12 cellular contexts compared by ENCODE assay signal in genomic region chr14:68945190-68945584, GRCh38. TPM values are rescaled to one million over a fixed set of nuclear protein-coding genes. Genes with fewer than 3 reads are reported as not detected.
DNase-seq lines count a peak whose midpoint lies in the region; ATAC-seq and TF ChIP-seq lines count a peak whose summit lies in the region.
"Had no signal": no experiment of that assay in that cellular context is flagged by ENCODE, and none has a peak within 500 bp of the region (broad histone marks: within the 10 kb centered on the region; RNA-seq: fewer than 3 reads in every experiment).

No MANE protein-coding gene starts in this region.

- intact Hi-C loops in mammary epithelial cell (cut with micrococcal nuclease), result loop anchor here (10.0 kb wide), 1 partner anchor 800 kb away; no protein-coding TSS in a partner anchor
- intact Hi-C loops in upper lobe of right lung (cut with DNase I), result no loop called here

- ATAC-seq in activated naive CD4-positive, alpha-beta T cell treated with anti-CD3 and anti-CD28 coated beads, Interleukin-2, amount 50 U/mL, for 72 hours, result no peak
- ATAC-seq in naive thymus-derived CD8-positive, alpha-beta T cell, result peak; percentile 66 to 74
- no peak for ATAC-seq in upper lobe of right lung
- no peak for ATAC-seq in GM21529 (IDR thresholded peaks at IDR 0.05; ENCODE audit: unreplicated experiment)
- ATAC-seq: heart right ventricle had no signal

- H3K27ac Mint-ChIP-seq in activated naive CD4-positive, alpha-beta T cell treated with anti-CD3 and anti-CD28 coated beads, Interleukin-2, amount 50 U/mL, for 72 hours, result peak overlapping the region; percentile 50
- H3K27ac Mint-ChIP-seq in naive thymus-derived CD8-positive, alpha-beta T cell, result peak overlapping the region; percentile 94 to 99 (median 98)

- BruUV-seq in mammary epithelial cell (replicated peaks; lab: Mats Ljungman, UMichigan), result no TSS peak

- peaks cover 3% of the 10 kb centered on the region for H4K20me1 ChIP-seq in mammary epithelial cell (ENCODE audit: insufficient read depth, low read length)

- peaks cover 100% of the 10 kb centered on the region for H3K4me1 ChIP-seq in mammary epithelial cell (ENCODE audit: insufficient read depth, low read length)
- peaks cover 73% of the 10 kb centered on the region for H3K4me1 ChIP-seq in upper lobe of right lung

- no peaks in the 10 kb centered on the region for H3K9me3 ChIP-seq in mammary epithelial cell (replicated peaks; ENCODE audit: insufficient read depth, low read length)
- H3K9me3 ChIP-seq in upper lobe of right lung, result no peaks in the 10 kb centered on the region
- H3K9me3 ChIP-seq: heart right ventricle had no signal

- H3K4me2 ChIP-seq in mammary epithelial cell (ENCODE audit: insufficient read depth, low read depth, low read length), result no peak overlapping the region

- dilution Hi-C loops in mammary epithelial cell (cut with HindIII; ENCODE audit: low sequenced_read_pairs), result loop anchor here (5.0 kb wide), 2 partner anchors 38 to 68 kb away; no protein-coding TSS in a partner anchor

- in situ Hi-C loops in mammary epithelial cell (cut with MboI; ENCODE audit: low sequenced_read_pairs in 2 of 2), result loop anchor here in 1 of 2 donors (10.0 kb wide), 1 partner anchor 150 kb away; no protein-coding TSS in a partner anchor

- H3K9ac ChIP-seq in mammary epithelial cell (ENCODE audit: insufficient read depth, low read length), result no peak overlapping the region

- H3K27me3 Mint-ChIP-seq in naive thymus-derived CD8-positive, alpha-beta T cell, result no peaks in the 10 kb centered on the region

- CTCF ChIA-PET in mammary epithelial cell (lab: Charles Lee; ENCODE audit: low non-redundant PET), result interaction anchor here (0.6 kb wide), 1 partner anchor 145 kb away, joined by 3 read pairs; no protein-coding TSS in a partner anchor

- DNase-seq in activated naive CD4-positive, alpha-beta T cell treated with anti-CD3 and anti-CD28 coated beads, Interleukin-2, amount 50 U/mL, for 72 hours (ENCODE audit: low spot score in 2 of 2), result no peak
- no peak for DNase-seq in activated naive CD4-positive, alpha-beta T cell treated with anti-CD3 and anti-CD28 coated beads, Interleukin-2, amount 50 U/mL, for 16 hours
- DNase-seq in mammary epithelial cell (no peak), upper lobe of right lung (no peak), GOT3 (lab: John Stamatoyannopoulos, UW) (no peak), GM10266 (ENCODE audit: extremely low spot score) (no peak)
- peak in 5 of 10 donors; percentile 35 to 66 (median 46) for DNase-seq in naive thymus-derived CD8-positive, alpha-beta T cell
- DNase-seq: activated gamma-delta T cell; heart right ventricle; NCI-H2227 treated with DMSO at 0.1 percent for 48 hours; stimulated activated CD4-positive, alpha-beta T cell treated with anti-CD3 and anti-CD28 coated beads, Interleukin-12 subunit alpha, Interleukin-12 subunit beta, amount 100 ng/mL, for 4 hours had no signal

- H3K27ac ChIP-seq in mammary epithelial cell (ENCODE audit: insufficient read depth, low read depth, low read length) (peak overlapping the region; percentile 51), upper lobe of right lung (peak overlapping the region; percentile 6)

- no peak overlapping the region for H2AFZ ChIP-seq in mammary epithelial cell (ENCODE audit: low read depth, low read length)

- TF ChIP-seq CTCF in mammary epithelial cell (conservative IDR thresholded peaks at IDR 0.05 in 1 of 2, IDR thresholded peaks at IDR 0.05 in 1 of 2; ENCODE audit: extremely low read depth in 1 of 2, insufficient read depth in 1 of 2, low read depth in 1 of 2, low read length in 2 of 2), result no peak
- no peak for TF ChIP-seq CTCF in upper lobe of right lung (IDR thresholded peaks at IDR 0.05)
- no peak for TF ChIP-seq CTCF in GM10266 (IDR thresholded peaks at IDR 0.05; ENCODE audit: control insufficient read depth, insufficient read depth, low read depth, missing control alignments)

- peaks cover 60 to 99% (median 93%) of the 10 kb centered on the region in 4 donors for H3K4me1 Mint-ChIP-seq in naive thymus-derived CD8-positive, alpha-beta T cell

- WGBS in mammary epithelial cell (ENCODE audit: low coverage, missing lambda C conversion rate), result 11% methylated on average over 4 of the region's 4 CpGs

- no peaks in the 10 kb centered on the region for H3K27me3 ChIP-seq in mammary epithelial cell (ENCODE audit: insufficient read depth, low read length)
- H3K27me3 ChIP-seq in upper lobe of right lung, result no peaks in the 10 kb centered on the region
- H3K27me3 ChIP-seq: heart right ventricle had no signal

- POLR2A ChIA-PET in naive thymus-derived CD8-positive, alpha-beta T cell (lab: Charles Lee), result interaction anchor here (0.7 to 27.2 kb wide), 12 partner anchors 12 to 662 kb away, joined by 3 to 469 read pairs (median 3); partner anchors contain the start of gene ACTN1

- H3K36me3 ChIP-seq in mammary epithelial cell (ENCODE audit: insufficient read depth, low read length), result no peaks in the 10 kb centered on the region
- H3K36me3 ChIP-seq in upper lobe of right lung, result no peaks in the 10 kb centered on the region

- H3K4me3 ChIP-seq in mammary epithelial cell (replicated peaks in 1 of 3; ENCODE audit: insufficient read depth in 1 of 3, low read depth in 2 of 3, low read length in 3 of 3) (no peak overlapping the region), upper lobe of right lung (no peak overlapping the region)
- H3K4me3 ChIP-seq: heart right ventricle had no signal

- H3K9me3 Mint-ChIP-seq in activated naive CD4-positive, alpha-beta T cell treated with anti-CD3 and anti-CD28 coated beads, Interleukin-2, amount 50 U/mL, for 72 hours, result no peaks in the 10 kb centered on the region
- no peaks in the 10 kb centered on the region for H3K9me3 Mint-ChIP-seq in naive thymus-derived CD8-positive, alpha-beta T cell

- H3K36me3 Mint-ChIP-seq in activated naive CD4-positive, alpha-beta T cell treated with anti-CD3 and anti-CD28 coated beads, Interleukin-2, amount 50 U/mL, for 72 hours, result no peaks in the 10 kb centered on the region
- peaks cover 0 to 23% (median 0%) of the 10 kb centered on the region in 3 donors for H3K36me3 Mint-ChIP-seq in naive thymus-derived CD8-positive, alpha-beta T cell

- peaks cover 100% of the 10 kb centered on the region for H3K79me2 ChIP-seq in mammary epithelial cell (ENCODE audit: insufficient read depth, low read length)

- H3K4me3 Mint-ChIP-seq in naive thymus-derived CD8-positive, alpha-beta T cell, result peak overlapping the region; percentile 62 to 86 (median 82)

RNA-seq across cellular contexts. Expression of gene ACTN1, which starts 33.9 kb away (rescaled TPM):
- 100 to 1,000 TPM; 106 to 120 TPM for total RNA-seq in activated naive CD4-positive, alpha-beta T cell treated with anti-CD3 and anti-CD28 coated beads, Interleukin-2, amount 50 U/mL, for 72 hours
- total RNA-seq in mammary epithelial cell, result 1,000 to 10,000 TPM in 1 of 2 donors, 100 to 1,000 TPM in 1; 841 to 1,322 TPM
- polyA plus RNA-seq in mammary epithelial cell, result 813 TPM
- polyA minus RNA-seq in mammary epithelial cell, result 1,325 TPM
- total RNA-seq in naive thymus-derived CD8-positive, alpha-beta T cell, result 100 to 1,000 TPM; 333 to 341 TPM
- polyA plus RNA-seq in naive thymus-derived CD8-positive, alpha-beta T cell, result 100 to 1,000 TPM; 144 to 436 (median 267) TPM
- 177 TPM for total RNA-seq in upper lobe of right lung

Comparison
In these comparisons a context has a peak if more than half of its experiments do, and no peak if none do; other contexts are left out.
1. ATAC-seq: peak in naive thymus-derived CD8-positive, alpha-beta T cell (2 of 2); none in activated naive CD4-positive, alpha-beta T cell treated with anti-CD3 and anti-CD28 coated beads, Interleukin-2, amount 50 U/mL, for 72 hours (0 of 2), upper lobe of right lung (single experiment) and GM21529 (single experiment).